20 cellular contexts compared by ENCODE assay signal in genomic region chr3:52406231-52406661, GRCh38. TPM values are rescaled to one million over a fixed set of nuclear protein-coding genes. Genes with fewer than 3 reads are reported as not detected.
A peak's percentile ranks its signal among the peaks of the same experiment; 100 is the strongest.
DNase-seq lines count a peak whose midpoint lies in the region; ATAC-seq, FAIRE-seq and TF ChIP-seq lines count a peak whose summit lies in the region.
"Had no signal": no experiment of that assay in that cellular context is flagged by ENCODE, and none has a peak within 500 bp of the region (broad histone marks: within the 10 kb centered on the region; RNA-seq: fewer than 3 reads in every experiment).

No MANE protein-coding gene starts in this region.

- DNase-seq in RWPE1 (ENCODE audit: low spot score) (peak; percentile 70), keratinocyte (ENCODE audit: low read depth, low spot score) (peak; percentile 100), spleen (peak; percentile 73), C1 segment of cervical spinal cord (lab: John Stamatoyannopoulos, UW) (no peak), NCI-H2196 treated with DMSO at 0.1 percent for 48 hours (lab: John Stamatoyannopoulos, UW; ENCODE audit: unreplicated experiment) (no peak)
- DNase-seq in naive thymus-derived CD4-positive, alpha-beta T cell, result no peak
- DNase-seq: BE2C; cerebellar nuclear complex; effector memory CD4-positive, alpha-beta T cell; midbrain; MV-4-11; NCI-H2029; NCI-H526 treated with DMSO at 0.1 percent for 48 hours; retina; stimulated activated CD4-positive, alpha-beta T cell treated with anti-CD3 and anti-CD28 coated beads, Interleukin-1b, Interleukin-23, amount 100 ng/mL, for 48 hours; stimulated activated naive CD8-positive, alpha-beta T cell treated with anti-CD3 and anti-CD28 coated beads, Interleukin-15, amount 100 ng/mL, for 72 hours had no signal

- peaks cover 32% of the 10 kb centered on the region for H3K79me2 ChIP-seq in keratinocyte (ENCODE audit: control insufficient read depth, insufficient read depth, low read length)

- H3K36me3 Mint-ChIP-seq in naive thymus-derived CD4-positive, alpha-beta T cell, result peaks cover 0 to 36% (median 17%) of the 10 kb centered on the region in 5 donors

- intact Hi-C loops in spleen (cut with DNase I; ENCODE audit: low total_unique reads), result no loop called here
- intact Hi-C loops in naive thymus-derived CD4-positive, alpha-beta T cell (cut with micrococcal nuclease), result no loop called here

- CTCF ChIA-PET in RWPE1 (lab: Yijun Ruan, JAX), result interaction anchor here (0.5 to 1.2 kb wide), 2 partner anchors 22 to 61 kb away, joined by 3 to 4 read pairs; no protein-coding TSS in a partner anchor
- CTCF ChIA-PET in naive thymus-derived CD4-positive, alpha-beta T cell (lab: Charles Lee), result interaction anchor here (0.6 kb wide), 1 partner anchor 41 kb away, joined by 3 read pairs; no protein-coding TSS in a partner anchor

- peak overlapping the region; percentile 95 for H3K4me2 ChIP-seq in keratinocyte (ENCODE audit: control insufficient read depth, extremely low read depth, insufficient read depth, low read depth, low read length)

- dilution Hi-C loops in keratinocyte (cut with MboI; ENCODE audit: extremely low pct_ligation_motif_present, low sequenced_read_pairs), result no loop called here

- peaks cover 0 to 1% (median 0%) of the 10 kb centered on the region in 5 donors for H3K27me3 Mint-ChIP-seq in naive thymus-derived CD4-positive, alpha-beta T cell
- H3K27me3 Mint-ChIP-seq: activated T-helper 17 cell treated with anti-CD3 and anti-CD28 coated beads, Interleukin-2, amount 50 U/mL, for 72 hours; stimulated activated naive CD8-positive, alpha-beta T cell treated with anti-CD3 and anti-CD28 coated beads, Interleukin-15, amount 100 ng/mL, for 72 hours had no signal

- no peak for TF ChIP-seq POLR2A in spleen (IDR thresholded peaks at IDR 0.05)

- ATAC-seq in naive thymus-derived CD4-positive, alpha-beta T cell, result no peak
- ATAC-seq: activated T-helper 17 cell treated with anti-CD3 and anti-CD28 coated beads, Interleukin-2, amount 50 U/mL, for 72 hours; stimulated activated naive CD8-positive, alpha-beta T cell treated with anti-CD3 and anti-CD28 coated beads, Interleukin-15, amount 100 ng/mL, for 72 hours had no signal

- H3K9ac ChIP-seq in keratinocyte (ENCODE audit: control insufficient read depth, extremely low read depth, insufficient read depth, low read length), result peak overlapping the region; percentile 80

- H3K27ac ChIP-seq in KOPT-K1 (ENCODE audit: low read depth, low read length, poor library complexity, severe bottlenecking), result peak overlapping the region; percentile 6
- H3K27ac ChIP-seq in RWPE1, result peak overlapping the region; percentile 79
- peak overlapping the region; percentile 92 for H3K27ac ChIP-seq in keratinocyte (ENCODE audit: control insufficient read depth, insufficient read depth, low read length)
- H3K27ac ChIP-seq in spleen, result no peak overlapping the region
- H3K27ac ChIP-seq in naive thymus-derived CD4-positive, alpha-beta T cell (ENCODE audit: low read depth, low read length), result no peak overlapping the region
- H3K27ac ChIP-seq: neutrophil had no signal

- no peak overlapping the region for H3K27ac Mint-ChIP-seq in naive thymus-derived CD4-positive, alpha-beta T cell
- H3K27ac Mint-ChIP-seq: activated T-helper 17 cell treated with anti-CD3 and anti-CD28 coated beads, Interleukin-2, amount 50 U/mL, for 72 hours had no signal

- H3K4me1 Mint-ChIP-seq in naive thymus-derived CD4-positive, alpha-beta T cell, result peaks cover 18 to 26% (median 25%) of the 10 kb centered on the region in 7 donors

- H3K36me3 ChIP-seq in KOPT-K1 (ENCODE audit: insufficient read depth, low read length), result peaks cover 76% of the 10 kb centered on the region
- H3K36me3 ChIP-seq in keratinocyte (ENCODE audit: control insufficient read depth in 2 of 2, extremely low read depth in 1 of 2, insufficient read depth in 2 of 2, low read length in 2 of 2), result peaks cover 37 to 60% of the 10 kb centered on the region in 2 experiments
- H3K36me3 ChIP-seq in spleen, result peaks cover 0 to 76% (median 69%) of the 10 kb centered on the region in 6 donors
- peaks cover 0 to 72% (median 23%) of the 10 kb centered on the region in 3 experiments for H3K36me3 ChIP-seq in naive thymus-derived CD4-positive, alpha-beta T cell (ENCODE audit: control insufficient read depth in 2 of 3, insufficient read depth in 3 of 3, low read length in 3 of 3)

- no peaks in the 10 kb centered on the region for H3K9me3 Mint-ChIP-seq in naive thymus-derived CD4-positive, alpha-beta T cell
- H3K9me3 Mint-ChIP-seq: activated T-helper 17 cell treated with anti-CD3 and anti-CD28 coated beads, Interleukin-2, amount 50 U/mL, for 72 hours; stimulated activated naive CD8-positive, alpha-beta T cell treated with anti-CD3 and anti-CD28 coated beads, Interleukin-15, amount 100 ng/mL, for 72 hours had no signal

- H2AFZ ChIP-seq in keratinocyte (ENCODE audit: control insufficient read depth, low read length), result no peak overlapping the region

- H4K20me1 ChIP-seq in keratinocyte (ENCODE audit: control insufficient read depth, extremely low read depth, insufficient read depth, low read length), result no peaks in the 10 kb centered on the region

- 93 to 100% (median 96%) methylated on average over 5 to 11 of the region's 11 CpGs for WGBS in spleen, 5 donors

- peaks cover 3% of the 10 kb centered on the region for H3K9me1 ChIP-seq in keratinocyte (ENCODE audit: control insufficient read depth, extremely low read depth, insufficient read depth, low read length)

- no peak for TF ChIP-seq CTCF in RWPE1 (conservative IDR thresholded peaks at IDR 0.05; ENCODE audit: low read depth)
- TF ChIP-seq CTCF in keratinocyte (optimal IDR thresholded peaks at IDR 0.05 in 1 of 3, IDR thresholded peaks at IDR 0.05 in 1 of 3, conservative IDR thresholded peaks at IDR 0.05 in 1 of 3; ENCODE audit: extremely low read depth in 1 of 3, insufficient read depth in 2 of 3, low read length in 3 of 3), result no peak
- no peak for TF ChIP-seq CTCF in spleen (IDR thresholded peaks at IDR 0.05 in 8 of 11, conservative IDR thresholded peaks at IDR 0.05 in 3 of 11)

- H3K4me1 ChIP-seq in keratinocyte (ENCODE audit: control insufficient read depth, extremely low read depth, insufficient read depth, low read length), result peaks cover 60% of the 10 kb centered on the region
- peaks cover 19 to 56% (median 29%) of the 10 kb centered on the region in 6 donors for H3K4me1 ChIP-seq in spleen
- H3K4me1 ChIP-seq in naive thymus-derived CD4-positive, alpha-beta T cell (ENCODE audit: control insufficient read depth in 2 of 2, insufficient read depth in 2 of 2, low read length in 2 of 2), result peaks cover 16 to 23% of the 10 kb centered on the region in 2 donors
- H3K4me1 ChIP-seq: BE2C had no signal

- no peak overlapping the region for H3K4me3 Mint-ChIP-seq in naive thymus-derived CD4-positive, alpha-beta T cell
- H3K4me3 Mint-ChIP-seq: activated T-helper 17 cell treated with anti-CD3 and anti-CD28 coated beads, Interleukin-2, amount 50 U/mL, for 72 hours; stimulated activated naive CD8-positive, alpha-beta T cell treated with anti-CD3 and anti-CD28 coated beads, Interleukin-15, amount 100 ng/mL, for 72 hours had no signal

- POLR2A ChIA-PET in RWPE1 (lab: Yijun Ruan, JAX; ENCODE audit: low non-redundant PET), result no interaction called here
- POLR2A ChIA-PET in naive thymus-derived CD4-positive, alpha-beta T cell (lab: Charles Lee), result interaction anchor here (0.5 to 1.0 kb wide), 4 partner anchors 46 to 474 kb away, joined by 3 to 5 read pairs (median 4); partner anchors contain the start of gene NISCH

- H3K27me3 ChIP-seq in keratinocyte (ENCODE audit: control insufficient read depth, extremely low read depth, insufficient read depth, low read length), result no peaks in the 10 kb centered on the region
- H3K27me3 ChIP-seq in spleen (replicated peaks in 1 of 7), result no peaks in the 10 kb centered on the region
- H3K27me3 ChIP-seq in naive thymus-derived CD4-positive, alpha-beta T cell (ENCODE audit: control insufficient read depth in 2 of 2, insufficient read depth in 2 of 2, low read length in 2 of 2), result no peaks in the 10 kb centered on the region
- H3K27me3 ChIP-seq: BE2C, neutrophil had no signal

- H3K4me3 ChIP-seq in keratinocyte (ENCODE audit: control insufficient read depth in 2 of 3, extremely low read depth in 1 of 3, insufficient read depth in 2 of 3, low read depth in 1 of 3, low read length in 3 of 3) (peak overlapping the region; percentile 11 to 38 (median 29)), spleen (no peak overlapping the region)
- H3K4me3 ChIP-seq in naive thymus-derived CD4-positive, alpha-beta T cell (ENCODE audit: low read length), result no peak overlapping the region
- H3K4me3 ChIP-seq: HAP-1 had no signal

- H3K9me3 ChIP-seq in KOPT-K1 (ENCODE audit: insufficient read depth, low read length, poor library complexity, severe bottlenecking) (no peaks in the 10 kb centered on the region), keratinocyte (ENCODE audit: control insufficient read depth, low read depth, low read length) (no peaks in the 10 kb centered on the region), spleen (no peaks in the 10 kb centered on the region)
- H3K9me3 ChIP-seq in naive thymus-derived CD4-positive, alpha-beta T cell (ENCODE audit: control insufficient read depth in 2 of 3, low read length in 3 of 3), result no peaks in the 10 kb centered on the region
- H3K9me3 ChIP-seq: BE2C, HAP-1, neutrophil had no signal

- peak; percentile 98 for FAIRE-seq in keratinocyte (lab: Jason Lieb, UNC)

RNA-seq across cellular contexts. Expression of gene BAP1, which starts 3.6 kb away (rescaled TPM):
- polyA plus RNA-seq in keratinocyte, result 97.8 to 119 TPM (median 100 TPM) in 3 replicates
- polyA plus RNA-seq in keratinocyte (2011; ENCODE audit: low read depth), result 25.5 TPM
- 79.5 and 100 TPM in 2 replicates for polyA plus RNA-seq in keratinocyte (2011; cell fraction: cytosol; rRNA removed)
- 203 and 211 TPM in 2 replicates for polyA plus RNA-seq in keratinocyte (2011; cell fraction: nucleus; rRNA removed)
- 60.8 and 101 TPM in 2 replicates for polyA plus RNA-seq in keratinocyte (2012; ENCODE audit: low replicate concordance)
- polyA minus RNA-seq in keratinocyte, result 131 to 185 TPM (median 135 TPM) in 3 replicates
- polyA minus RNA-seq in keratinocyte (2011; cell fraction: cytosol; rRNA and poly(A)+ RNA removed), result 138 TPM
- polyA minus RNA-seq in keratinocyte (2011; cell fraction: nucleus; rRNA and poly(A)+ RNA removed), result 84.5 and 90.7 TPM in 2 replicates
- 10 to 100 TPM; 68.1 to 82.8 (median 72.8) TPM for total RNA-seq in spleen
- 10 to 100 TPM; 44.4 to 73.7 (median 72.8) TPM for polyA plus RNA-seq in spleen
- 100 to 1,000 TPM in 2 of 5 experiments, 10 to 100 TPM in 3; 86.7 to 116 (median 92.5) TPM for total RNA-seq in naive thymus-derived CD4-positive, alpha-beta T cell
- polyA plus RNA-seq in naive thymus-derived CD4-positive, alpha-beta T cell, result 10 to 100 TPM; 13.6 to 26.6 TPM

RNA-seq across cellular contexts. Expression of gene PHF7, which starts 4.2 kb away (rescaled TPM):
- polyA plus RNA-seq in keratinocyte (9.3 to 10.3 TPM (median 9.3 TPM) in 3 replicates), spleen (1 to 10 TPM; 4.6 to 7.3 (median 4.8) TPM)
- 8.4 TPM for polyA plus RNA-seq in keratinocyte (2011; ENCODE audit: low read depth)
- polyA plus RNA-seq in keratinocyte (2011; cell fraction: cytosol; rRNA removed), result 6.9 and 7.8 TPM in 2 replicates
- 19.7 and 21.2 TPM in 2 replicates for polyA plus RNA-seq in keratinocyte (2011; cell fraction: nucleus; rRNA removed)
- polyA plus RNA-seq in keratinocyte (2012; ENCODE audit: low replicate concordance), result 5.4 and 6.1 TPM in 2 replicates
- 1.9 to 9.8 TPM (median 8.3 TPM) in 3 replicates for polyA minus RNA-seq in keratinocyte
- polyA minus RNA-seq in keratinocyte (2011; cell fraction: cytosol; rRNA and poly(A)+ RNA removed), result 7.9 TPM
- polyA minus RNA-seq in keratinocyte (2011; cell fraction: nucleus; rRNA and poly(A)+ RNA removed), result 4.6 and 7.3 TPM in 2 replicates
- total RNA-seq in spleen, result 10 to 100 TPM in 1 of 7 donors, 1 to 10 TPM in 6; 4.4 to 14.2 (median 8.6) TPM
- total RNA-seq in naive thymus-derived CD4-positive, alpha-beta T cell, result 10 to 100 TPM; 13.7 to 18.7 (median 15.5) TPM
- polyA plus RNA-seq in naive thymus-derived CD4-positive, alpha-beta T cell, result 1 to 10 TPM; 7.6 to 8.9 TPM

RNA-seq across cellular contexts. Expression of gene SEMA3G, which starts 38.7 kb away (rescaled TPM):
- polyA plus RNA-seq in keratinocyte (0.03 to 0.14 TPM (median 0.07 TPM) in 3 replicates), spleen (1 to 10 TPM; 1.0 to 7.8 (median 3.5) TPM)
- polyA plus RNA-seq in keratinocyte (2011; ENCODE audit: low read depth), result 0.07 TPM
- 0.01 and 0.05 TPM in 2 replicates for polyA plus RNA-seq in keratinocyte (2011; cell fraction: cytosol; rRNA removed)
- polyA plus RNA-seq in keratinocyte (2011; cell fraction: nucleus; rRNA removed), result 0.05 and 0.07 TPM in 2 replicates
- 0.07 and 0.10 TPM in 2 replicates for polyA plus RNA-seq in keratinocyte (2012; ENCODE audit: low replicate concordance)
- polyA minus RNA-seq in keratinocyte, result 0.03 TPM in 1 of 3 replicates, not detected in the others
- polyA minus RNA-seq in keratinocyte (2011; cell fraction: cytosol; rRNA and poly(A)+ RNA removed), result not detected
- polyA minus RNA-seq in keratinocyte (2011; cell fraction: nucleus; rRNA and poly(A)+ RNA removed), result 0.23 TPM in 1 of 2 replicates, not detected in the other
- 10 to 100 TPM in 5 of 7 donors, 1 to 10 TPM in 2; 7.9 to 20.2 (median 10.8) TPM for total RNA-seq in spleen
- under 1 TPM in 2 of 5 experiments, not detected in 3; 0.10 to 0.24 TPM for total RNA-seq in naive thymus-derived CD4-positive, alpha-beta T cell
- not detected for polyA plus RNA-seq in naive thymus-derived CD4-positive, alpha-beta T cell

RNA-seq across cellular contexts. Expression of gene TNNC1, which starts 47.6 kb away (rescaled TPM):
- polyA plus RNA-seq in keratinocyte, result 0.22 to 0.35 TPM (median 0.33 TPM) in 3 replicates
- not detected for polyA plus RNA-seq in keratinocyte (2011; ENCODE audit: low read depth)
- polyA plus RNA-seq in keratinocyte (2011; cell fraction: cytosol; rRNA removed), result 0.17 TPM in 1 of 2 replicates, not detected in the other
- 0.20 and 0.32 TPM in 2 replicates for polyA plus RNA-seq in keratinocyte (2011; cell fraction: nucleus; rRNA removed)
- polyA plus RNA-seq in keratinocyte (2012; ENCODE audit: low replicate concordance), result not detected in 2 replicates
- not detected in 3 replicates for polyA minus RNA-seq in keratinocyte
- not detected for polyA minus RNA-seq in keratinocyte (2011; cell fraction: cytosol; rRNA and poly(A)+ RNA removed)
- not detected in 2 replicates for polyA minus RNA-seq in keratinocyte (2011; cell fraction: nucleus; rRNA and poly(A)+ RNA removed)
- total RNA-seq in spleen, result 1 to 10 TPM in 6 of 7 donors, under 1 TPM in 1; 0.74 to 2.2 (median 1.6) TPM
- 1 to 10 TPM; 2.2 to 5.8 (median 4.4) TPM for polyA plus RNA-seq in spleen
- total RNA-seq in naive thymus-derived CD4-positive, alpha-beta T cell, result 1 to 10 TPM; 2.2 to 8.4 (median 6.5) TPM
- polyA plus RNA-seq in naive thymus-derived CD4-positive, alpha-beta T cell, result 1 to 10 TPM in 1 of 2 donors, under 1 TPM in 1; 0.73 to 1.5 TPM

RNA-seq across cellular contexts. Expression of gene NISCH, which starts 49.2 kb away (rescaled TPM):
- 48.1 to 65.6 TPM (median 48.4 TPM) in 3 replicates for polyA plus RNA-seq in keratinocyte
- 10.3 TPM for polyA plus RNA-seq in keratinocyte (2011; ENCODE audit: low read depth)
- 23.3 and 30.8 TPM in 2 replicates for polyA plus RNA-seq in keratinocyte (2011; cell fraction: cytosol; rRNA removed)
- 252 and 295 TPM in 2 replicates for polyA plus RNA-seq in keratinocyte (2011; cell fraction: nucleus; rRNA removed)
- 29.3 and 43.1 TPM in 2 replicates for polyA plus RNA-seq in keratinocyte (2012; ENCODE audit: low replicate concordance)
- 70.4 to 85.5 TPM (median 83.1 TPM) in 3 replicates for polyA minus RNA-seq in keratinocyte
- polyA minus RNA-seq in keratinocyte (2011; cell fraction: cytosol; rRNA and poly(A)+ RNA removed), result 45.3 TPM
- polyA minus RNA-seq in keratinocyte (2011; cell fraction: nucleus; rRNA and poly(A)+ RNA removed), result 94.5 and 120 TPM in 2 replicates
- 10 to 100 TPM; 72.5 to 92.7 (median 86.2) TPM for total RNA-seq in spleen
- 10 to 100 TPM; 18.9 to 45.1 (median 41.7) TPM for polyA plus RNA-seq in spleen
- total RNA-seq in naive thymus-derived CD4-positive, alpha-beta T cell, result 100 to 1,000 TPM in 4 of 5 experiments, 10 to 100 TPM in 1; 86.8 to 210 (median 162) TPM
- 10 to 100 TPM; 21.4 to 35.0 TPM for polyA plus RNA-seq in naive thymus-derived CD4-positive, alpha-beta T cell

Comparison
In these comparisons a context has a peak if more than half of its experiments do, and no peak if none do; other contexts are left out.
1. H3K27ac ChIP-seq: peak in KOPT-K1 (single experiment), RWPE1 (single experiment) and keratinocyte (single experiment); none in spleen (0 of 8) and naive thymus-derived CD4-positive, alpha-beta T cell (single experiment).
2. DNase-seq: peak in RWPE1 (single experiment), keratinocyte (single experiment) and spleen (single experiment); none in C1 segment of cervical spinal cord (0 of 14), naive thymus-derived CD4-positive, alpha-beta T cell (0 of 9) and NCI-H2196 treated with DMSO at 0.1 percent for 48 hours (single experiment).
3. H3K4me3 ChIP-seq: peak in keratinocyte (3 of 3); none in spleen (0 of 8) and naive thymus-derived CD4-positive, alpha-beta T cell (single experiment).